24 cellular contexts compared by ENCODE assay signal in the genomic region with DNA sequence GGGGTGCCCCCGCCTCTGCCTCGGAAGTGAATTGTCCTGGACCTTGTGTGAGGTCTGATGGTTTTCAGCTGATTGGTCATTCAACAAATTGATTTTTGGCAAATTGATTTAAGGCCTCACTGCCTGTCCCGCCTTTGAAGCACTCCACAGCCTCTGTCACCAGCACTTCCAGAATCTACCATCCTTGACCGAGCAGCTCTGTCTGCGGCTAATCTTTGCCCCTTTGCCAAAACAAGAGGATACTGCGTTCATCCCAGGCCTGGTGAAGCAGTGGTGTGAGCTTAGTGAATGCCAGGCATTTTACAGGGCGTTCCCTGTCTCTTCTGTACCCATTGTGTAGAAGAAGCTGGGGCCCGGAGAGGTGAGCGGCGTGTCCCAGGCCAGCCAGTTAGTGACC.
"Had no signal": no experiment of that assay in that cellular context is flagged by ENCODE, and none has a peak within 500 bp of the region (broad histone marks: within the 10 kb centered on the region; RNA-seq: fewer than 3 reads in every experiment).

No MANE protein-coding gene starts in this region.

- H3K36me3 ChIP-seq: brain microvascular endothelial cell, neutrophil, pancreas, upper lobe of right lung had no signal

- H3K9me3 ChIP-seq: neutrophil, pancreas, testis, upper lobe of right lung had no signal

- H3K4me3 ChIP-seq: dorsolateral prefrontal cortex, lung, pancreas, smooth muscle cell, testis, upper lobe of right lung had no signal

- DNase-seq: activated CD4-positive, alpha-beta T cell treated with anti-CD3 and anti-CD28 coated beads, Interleukin-2, amount 10 ng/mL, durations not matched to agents 7 days and 5 days; activated CD8-positive, alpha-beta memory T cell treated with anti-CD3 and anti-CD28 coated beads, Interleukin-2, amount 50 U/mL, for 4 hours; activated effector memory CD4-positive, alpha-beta T cell treated with Interleukin-2 at 50 U/mL for 16 hours; activated naive CD4-positive, alpha-beta T cell treated with anti-CD3 and anti-CD28 coated beads, Interleukin-2, amount 50 U/mL, for 16 hours; activated T-cell treated with anti-CD3 and anti-CD28 coated beads, Interleukin-2, amount 50 U/mL, for 48 hours; aorta; brain microvascular endothelial cell; central memory CD4-positive, alpha-beta T cell; dorsolateral prefrontal cortex; erythroblast; foreskin melanocyte; glutamatergic neuron; hippocampal formation; kidney; pancreas; stimulated activated CD4-positive, alpha-beta T cell treated with anti-CD3 and anti-CD28 coated beads, Interleukin-4, amount 100 ng/mL, for 1 hour; stimulated activated naive CD8-positive, alpha-beta T cell treated with anti-CD3 and anti-CD28 coated beads, Interleukin-15, amount 100 ng/mL, for 72 hours; testis; upper lobe of right lung had no signal

- H3K4me1 ChIP-seq: pancreas, testis, upper lobe of right lung had no signal

- ATAC-seq: activated CD4-positive, CD25-positive, alpha-beta regulatory T cell treated with anti-CD3 and anti-CD28 coated beads, Interleukin-2, amount 50 U/mL, for 24 hours; pancreas; sciatic nerve; stimulated activated naive CD8-positive, alpha-beta T cell treated with anti-CD3 and anti-CD28 coated beads, Interleukin-15, amount 100 ng/mL, for 72 hours; upper lobe of right lung had no signal

- H3K4me2 ChIP-seq: smooth muscle cell had no signal

- H3K27ac ChIP-seq: brain microvascular endothelial cell, dorsolateral prefrontal cortex, pancreas, testis, upper lobe of right lung had no signal

- H3K27me3 ChIP-seq: dorsolateral prefrontal cortex, neutrophil, pancreas, testis, upper lobe of right lung had no signal
